Comparison of ENCODE assay signal across 1 cellular context in the genomic region with DNA sequence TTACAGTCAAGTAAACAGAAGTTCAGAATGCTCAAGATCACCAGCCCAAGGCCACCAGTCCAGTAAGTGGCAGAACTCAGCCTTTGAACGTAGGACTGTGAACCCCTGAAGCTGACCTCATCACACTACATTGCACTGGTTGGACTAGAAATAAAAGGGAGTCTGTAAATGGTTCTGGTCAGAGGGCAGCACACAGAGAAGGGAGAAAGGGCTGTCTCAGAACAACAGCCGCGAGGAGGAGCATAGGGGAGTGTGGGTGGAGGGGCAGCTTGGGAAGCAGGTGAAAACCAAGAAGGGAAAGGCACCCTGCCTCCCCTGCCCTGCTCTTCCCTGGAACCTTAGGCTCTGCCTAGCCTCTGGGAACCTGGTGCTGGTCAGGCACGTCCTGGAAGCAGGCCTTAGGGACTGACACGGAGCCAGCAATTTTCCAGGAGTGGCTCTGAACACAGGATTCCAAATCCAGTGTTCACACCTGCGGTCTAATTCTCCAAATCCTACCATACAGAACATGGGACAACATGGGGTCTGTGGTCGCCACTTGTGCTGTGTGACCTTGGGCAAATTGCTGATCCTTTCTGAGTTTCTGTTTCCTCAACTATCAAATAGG.
TF ChIP-seq lines count a peak whose summit lies in the region.

No MANE protein-coding gene starts in this region.

TF ChIP-seq in HepG2, 621 proteins besides CTCF, POLR2A, EP300 and RAD21 (continued from another document and continues in another):
- TF ChIP-seq TEF (CRISPR knock-in tag; IDR thresholded peaks at IDR 0.05) (no peak), CEBPB (IDR thresholded peaks at IDR 0.05; ENCODE audit: borderline replicate concordance, low read depth, low read length) (no peak), NR1H2 (CRISPR knock-in tag; IDR thresholded peaks at IDR 0.05; ENCODE audit: borderline replicate concordance, low read depth) (no peak), PHF8 (CRISPR knock-in tag; IDR thresholded peaks at IDR 0.05) (0 out of 2 replicates have a peak, but pooled peaks have one; percentile 22), RARG (CRISPR knock-in tag; IDR thresholded peaks at IDR 0.05; ENCODE audit: low read depth) (no peak), YY1 (IDR thresholded peaks at IDR 0.05; ENCODE audit: insufficient read depth, insufficient replicate concordance, low read depth, low read length) (no peak), NFE2 (CRISPR knock-in tag; IDR thresholded peaks at IDR 0.05) (no peak), MAZ (IDR thresholded peaks at IDR 0.05; ENCODE audit: borderline replicate concordance, low read depth, low read length) (no peak), MAZ (CRISPR knock-in tag; IDR thresholded peaks at IDR 0.05; ENCODE audit: low read depth) (no peak; the same call in 1 of the 2 replicates), EED (CRISPR knock-in tag; IDR thresholded peaks at IDR 0.05) (no peak), ZSCAN30 (CRISPR knock-in tag; IDR thresholded peaks at IDR 0.05) (no peak), SUZ12 (IDR thresholded peaks at IDR 0.05; ENCODE audit: low read depth, low read length) (no peak), HDAC6 (IDR thresholded peaks at IDR 0.05; ENCODE audit: low read depth, low read length) (no peak), ZNF710 (CRISPR knock-in tag; IDR thresholded peaks at IDR 0.05; ENCODE audit: borderline replicate concordance) (0 out of 2 replicates have a peak, but pooled peaks have one; percentile 7), KMT2A (CRISPR knock-in tag; IDR thresholded peaks at IDR 0.05) (no peak), ZNF350 (CRISPR knock-in tag; IDR thresholded peaks at IDR 0.05; ENCODE audit: borderline replicate concordance, low read depth) (0 out of 2 replicates have a peak, but pooled peaks have one; percentile 28), ZNF883 (CRISPR knock-in tag; IDR thresholded peaks at IDR 0.05; ENCODE audit: not compliant biosample characterization) (no peak), NBN (conservative IDR thresholded peaks at IDR 0.05) (no peak), GATA4 (IDR thresholded peaks at IDR 0.05; ENCODE audit: borderline replicate concordance, low read depth) (no peak), BATF2 (CRISPR knock-in tag; IDR thresholded peaks at IDR 0.05) (no peak), ZNF616 (CRISPR knock-in tag; IDR thresholded peaks at IDR 0.05; ENCODE audit: low read depth) (no peak), HMGXB4 (CRISPR knock-in tag; IDR thresholded peaks at IDR 0.05; ENCODE audit: borderline replicate concordance in 1 of 2, low read depth in 1 of 2) (no peak), ZBED4 (CRISPR knock-in tag; IDR thresholded peaks at IDR 0.05; ENCODE audit: borderline replicate concordance) (no peak; the same call in 1 of the 2 replicates), CENPBD1 (CRISPR knock-in tag; IDR thresholded peaks at IDR 0.05; ENCODE audit: borderline replicate concordance, low read depth) (no peak), NFIB (CRISPR knock-in tag; IDR thresholded peaks at IDR 0.05; ENCODE audit: borderline replicate concordance) (no peak), FOXP1 (IDR thresholded peaks at IDR 0.05) (no peak), FOXP1 (CRISPR knock-in tag; IDR thresholded peaks at IDR 0.05) (peak; percentile 64; the same call in 1 of the 2 replicates), MBD4 (IDR thresholded peaks at IDR 0.05; ENCODE audit: borderline replicate concordance, low read length) (no peak), JDP2 (CRISPR knock-in tag; IDR thresholded peaks at IDR 0.05; ENCODE audit: borderline replicate concordance) (no peak), HNRNPK (IDR thresholded peaks at IDR 0.05; ENCODE audit: low read depth, low read length, poor library complexity, severe bottlenecking) (no peak), ARID3A (IDR thresholded peaks at IDR 0.05; ENCODE audit: low read depth, low read length) (peak; percentile 51; the same call in 1 of the 2 replicates), ELF1 (CRISPR knock-in tag; IDR thresholded peaks at IDR 0.05) (no peak), TCF12 (IDR thresholded peaks at IDR 0.05) (no peak), TCF12 (CRISPR knock-in tag; IDR thresholded peaks at IDR 0.05) (no peak), KDM1A (CRISPR knock-in tag; IDR thresholded peaks at IDR 0.05) (peak; percentile 84; the same call in 1 of the 2 replicates), RNF219 (CRISPR knock-in tag; IDR thresholded peaks at IDR 0.05) (no peak), ZBTB1 (CRISPR knock-in tag; IDR thresholded peaks at IDR 0.05; ENCODE audit: borderline replicate concordance) (no peak)
- TF ChIP-seq, protein P1, sequence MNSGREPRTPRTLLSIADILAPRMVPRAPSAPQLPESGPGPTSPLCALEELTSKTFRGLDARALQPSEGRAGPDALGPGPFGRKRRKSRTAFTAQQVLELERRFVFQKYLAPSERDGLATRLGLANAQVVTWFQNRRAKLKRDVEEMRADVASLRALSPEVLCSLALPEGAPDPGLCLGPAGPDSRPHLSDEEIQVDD (CRISPR knock-in tag; IDR thresholded peaks at IDR 0.05; ENCODE audit: borderline replicate concordance) = peak; percentile 28; the same call in 1 of the 2 replicates
- TF ChIP-seq, protein P2, sequence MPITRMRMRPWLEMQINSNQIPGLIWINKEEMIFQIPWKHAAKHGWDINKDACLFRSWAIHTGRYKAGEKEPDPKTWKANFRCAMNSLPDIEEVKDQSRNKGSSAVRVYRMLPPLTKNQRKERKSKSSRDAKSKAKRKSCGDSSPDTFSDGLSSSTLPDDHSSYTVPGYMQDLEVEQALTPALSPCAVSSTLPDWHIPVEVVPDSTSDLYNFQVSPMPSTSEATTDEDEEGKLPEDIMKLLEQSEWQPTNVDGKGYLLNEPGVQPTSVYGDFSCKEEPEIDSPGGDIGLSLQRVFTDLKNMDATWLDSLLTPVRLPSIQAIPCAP (CRISPR knock-in tag; IDR thresholded peaks at IDR 0.05; ENCODE audit: low read depth) = no peak
- TF ChIP-seq, protein P3, sequence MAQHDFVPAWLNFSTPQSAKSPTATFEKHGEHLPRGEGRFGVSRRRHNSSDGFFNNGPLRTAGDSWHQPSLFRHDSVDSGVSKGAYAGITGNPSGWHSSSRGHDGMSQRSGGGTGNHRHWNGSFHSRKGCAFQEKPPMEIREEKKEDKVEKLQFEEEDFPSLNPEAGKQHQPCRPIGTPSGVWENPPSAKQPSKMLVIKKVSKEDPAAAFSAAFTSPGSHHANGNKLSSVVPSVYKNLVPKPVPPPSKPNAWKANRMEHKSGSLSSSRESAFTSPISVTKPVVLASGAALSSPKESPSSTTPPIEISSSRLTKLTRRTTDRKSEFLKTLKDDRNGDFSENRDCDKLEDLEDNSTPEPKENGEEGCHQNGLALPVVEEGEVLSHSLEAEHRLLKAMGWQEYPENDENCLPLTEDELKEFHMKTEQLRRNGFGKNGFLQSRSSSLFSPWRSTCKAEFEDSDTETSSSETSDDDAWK (CRISPR knock-in tag; IDR thresholded peaks at IDR 0.05) = no peak
- TF ChIP-seq, protein P4, sequence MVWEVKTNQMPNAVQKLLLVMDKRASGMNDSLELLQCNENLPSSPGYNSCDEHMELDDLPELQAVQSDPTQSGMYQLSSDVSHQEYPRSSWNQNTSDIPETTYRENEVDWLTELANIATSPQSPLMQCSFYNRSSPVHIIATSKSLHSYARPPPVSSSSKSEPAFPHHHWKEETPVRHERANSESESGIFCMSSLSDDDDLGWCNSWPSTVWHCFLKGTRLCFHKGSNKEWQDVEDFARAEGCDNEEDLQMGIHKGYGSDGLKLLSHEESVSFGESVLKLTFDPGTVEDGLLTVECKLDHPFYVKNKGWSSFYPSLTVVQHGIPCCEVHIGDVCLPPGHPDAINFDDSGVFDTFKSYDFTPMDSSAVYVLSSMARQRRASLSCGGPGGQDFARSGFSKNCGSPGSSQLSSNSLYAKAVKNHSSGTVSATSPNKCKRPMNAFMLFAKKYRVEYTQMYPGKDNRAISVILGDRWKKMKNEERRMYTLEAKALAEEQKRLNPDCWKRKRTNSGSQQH (CRISPR knock-in tag; IDR thresholded peaks at IDR 0.05; ENCODE audit: low read depth) = no peak
